1 cellular context compared by ENCODE assay signal in the genomic region with DNA sequence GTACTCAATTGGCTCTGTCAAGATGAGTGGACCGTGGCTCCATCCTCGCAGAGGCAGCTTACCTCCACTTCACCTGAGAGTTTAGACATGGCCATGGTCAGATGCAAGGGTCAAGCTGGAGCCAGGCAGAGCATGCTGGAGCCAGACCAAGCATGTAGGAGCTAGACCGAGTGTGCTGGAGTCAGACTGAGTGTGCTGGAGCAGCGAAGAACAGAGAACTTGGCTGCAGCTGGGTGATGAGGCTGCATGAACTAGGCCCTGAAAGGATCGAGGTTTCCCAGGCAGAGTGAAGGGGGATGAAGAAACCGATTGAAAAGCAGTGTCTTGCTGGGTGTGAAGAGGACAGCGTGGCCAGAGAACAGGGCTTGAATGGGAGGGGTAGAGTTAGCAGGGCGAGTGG.
TF ChIP-seq lines count a peak whose summit lies in the region.

No MANE protein-coding gene starts in this region.

TF ChIP-seq in H1, 55 proteins besides CTCF, POLR2A, EP300 and RAD21:
- TF ChIP-seq SP1 (IDR thresholded peaks at IDR 0.05; ENCODE audit: low read depth, low read length): no peak
- no peak for TF ChIP-seq NANOG (IDR thresholded peaks at IDR 0.05; ENCODE audit: insufficient read depth, low read depth, low read length, poor library complexity, severe bottlenecking)
- TF ChIP-seq GTF2F1 (IDR thresholded peaks at IDR 0.05; ENCODE audit: borderline replicate concordance, low read depth, low read length): no peak
- TF ChIP-seq, protein P1, sequence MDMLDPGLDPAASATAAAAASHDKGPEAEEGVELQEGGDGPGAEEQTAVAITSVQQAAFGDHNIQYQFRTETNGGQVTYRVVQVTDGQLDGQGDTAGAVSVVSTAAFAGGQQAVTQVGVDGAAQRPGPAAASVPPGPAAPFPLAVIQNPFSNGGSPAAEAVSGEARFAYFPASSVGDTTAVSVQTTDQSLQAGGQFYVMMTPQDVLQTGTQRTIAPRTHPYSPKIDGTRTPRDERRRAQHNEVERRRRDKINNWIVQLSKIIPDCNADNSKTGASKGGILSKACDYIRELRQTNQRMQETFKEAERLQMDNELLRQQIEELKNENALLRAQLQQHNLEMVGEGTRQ (IDR thresholded peaks at IDR 0.05; ENCODE audit: low read length): no peak
- TF ChIP-seq CREB1 (IDR thresholded peaks at IDR 0.05): no peak
- no peak for TF ChIP-seq MAX (IDR thresholded peaks at IDR 0.05)
- no peak for TF ChIP-seq CHD2 (IDR thresholded peaks at IDR 0.05; ENCODE audit: low read length)
- no peak for TF ChIP-seq POLR2AphosphoS5 (IDR thresholded peaks at IDR 0.05; ENCODE audit: low read depth, low read length)
- no peak for TF ChIP-seq ASH2L (IDR thresholded peaks at IDR 0.05; ENCODE audit: low read length)
- no peak for TF ChIP-seq CEBPB (IDR thresholded peaks at IDR 0.05; ENCODE audit: low read depth, low read length)
- TF ChIP-seq CTBP2 (IDR thresholded peaks at IDR 0.05; ENCODE audit: borderline replicate concordance, insufficient read depth, insufficient read length, low read length): no peak
- no peak for TF ChIP-seq JUN (IDR thresholded peaks at IDR 0.05; ENCODE audit: low read depth, low read length)
- no peak for TF ChIP-seq HDAC2 (IDR thresholded peaks at IDR 0.05; ENCODE audit: borderline replicate concordance in 1 of 2, low read depth in 2 of 2, low read length in 2 of 2)
- no peak for TF ChIP-seq CHD7 (IDR thresholded peaks at IDR 0.05; ENCODE audit: insufficient replicate concordance, low read length)
- TF ChIP-seq EZH2 (IDR thresholded peaks at IDR 0.05; ENCODE audit: low read depth, low read length, severe bottlenecking): no peak
TF ChIP-seq in H1: peak in this region for 0.
